ENCODE assay signal across 19 cellular contexts in the genomic region with DNA sequence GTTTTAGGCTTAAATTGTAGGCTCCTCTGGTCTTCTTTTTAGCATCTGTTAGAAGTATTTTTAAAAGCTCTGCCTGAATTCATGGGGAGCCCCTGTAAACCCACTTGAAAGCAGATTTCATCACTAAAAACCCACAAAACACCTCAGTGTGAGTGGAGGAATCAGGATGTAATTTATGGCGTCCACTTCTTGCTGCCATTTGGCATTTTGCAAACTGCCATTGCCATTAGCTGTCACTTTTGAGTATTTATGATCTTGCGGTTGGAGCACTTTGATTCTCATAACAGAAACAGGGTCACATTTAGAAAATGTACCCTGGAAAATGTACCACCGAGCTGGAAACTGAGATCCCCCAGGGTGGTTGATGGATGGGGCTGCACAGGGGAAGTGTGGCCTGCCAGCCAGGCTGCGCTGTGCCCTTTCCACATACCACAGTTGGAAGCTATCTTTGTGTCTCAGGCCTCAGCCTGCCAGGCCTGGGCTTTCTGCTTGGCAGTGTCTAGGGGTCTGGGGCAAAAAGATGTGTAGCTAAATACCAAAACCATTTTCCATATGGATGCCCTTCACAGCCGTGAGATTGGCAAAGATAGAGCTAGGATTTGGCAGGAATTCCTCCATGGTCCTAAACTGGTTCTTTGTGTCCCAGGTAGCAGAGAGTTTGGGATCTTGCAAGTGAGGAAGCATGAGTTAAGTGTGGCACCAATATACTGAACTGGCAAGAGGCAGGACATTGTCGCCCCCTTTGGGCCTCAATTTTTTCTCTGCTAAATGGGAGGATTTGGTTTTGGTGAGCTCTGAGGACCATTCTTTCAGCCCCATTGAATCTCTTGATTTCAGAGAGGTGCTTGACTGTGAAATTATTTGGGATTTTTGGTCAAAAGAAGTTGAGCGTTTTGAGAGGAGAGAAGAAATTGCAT. TPM values are rescaled to one million over a fixed set of nuclear protein-coding genes. Genes with fewer than 3 reads are reported as not detected.
A peak's percentile ranks its signal among the peaks of the same experiment; 100 is the strongest.
DNase-seq lines count a peak whose midpoint lies in the region; ATAC-seq and TF ChIP-seq lines count a peak whose summit lies in the region.
"Had no signal": no experiment of that assay in that cellular context is flagged by ENCODE, and none has a peak within 500 bp of the region (broad histone marks: within the 10 kb centered on the region; RNA-seq: fewer than 3 reads in every experiment).

No MANE protein-coding gene starts in this region.

- no peak overlapping the region for H3K23ac ChIP-seq in H9 (ENCODE audit: insufficient read length, low read depth, low read length)

- H2AFZ ChIP-seq in H9 (ENCODE audit: low read length), result no peak overlapping the region

- no peak overlapping the region for H3K27ac Mint-ChIP-seq in activated naive CD8-positive, alpha-beta T cell treated with anti-CD3 and anti-CD28 coated beads, Interleukin-2, amount 50 U/mL, for 24 hours
- no peak overlapping the region for H3K27ac Mint-ChIP-seq in activated naive CD8-positive, alpha-beta T cell treated with anti-CD3 and anti-CD28 coated beads for 36 hours
- no peak overlapping the region; a peak in 1 of 7 replicates for H3K27ac Mint-ChIP-seq in H9
- H3K27ac Mint-ChIP-seq in activated CD4-positive, alpha-beta memory T cell treated with anti-CD3 and anti-CD28 coated beads for 36 hours, result no peak overlapping the region
- H3K27ac Mint-ChIP-seq in stimulated activated naive B cell treated with anti-CD40 and anti-IgM and Interleukin-4, amounts not matched to agents 10 μg/mL and 1 μg/mL and 100 μg/mL, for 72 hours, result peak overlapping the region; percentile 56
- H3K27ac Mint-ChIP-seq: endodermal cell, mesothelial cell of epicardium, T-cell had no signal

- ATAC-seq in activated naive CD8-positive, alpha-beta T cell treated with anti-CD3 and anti-CD28 coated beads, Interleukin-2, amount 50 U/mL, for 24 hours, result peak; percentile 22
- ATAC-seq in stimulated activated naive B cell treated with anti-CD40 and anti-IgM and Interleukin-4, amounts not matched to agents 10 μg/mL and 1 μg/mL and 100 μg/mL, for 72 hours (replicated peaks), result no peak
- ATAC-seq: T-cell had no signal

- H3K4me3 ChIP-seq in coronary artery, result no peak overlapping the region
- H3K4me3 ChIP-seq: adrenal gland, right atrium auricular region, suprapubic skin had no signal

- no peak overlapping the region for H2BK5ac ChIP-seq in H9 (ENCODE audit: insufficient read length, low read length)

- no peaks in the 10 kb centered on the region for H3K27me3 ChIP-seq in H9 (ENCODE audit: insufficient read depth, low read length)
- H3K27me3 ChIP-seq: adrenal gland, right atrium auricular region, suprapubic skin had no signal

- H4K5ac ChIP-seq in H9 (ENCODE audit: insufficient read length, low read depth, low read length), result no peak overlapping the region

- no peak overlapping the region for H3K9ac ChIP-seq in H9 (ENCODE audit: extremely low read depth, insufficient read length, low read length)

- no peak overlapping the region for H3K18ac ChIP-seq in H9 (ENCODE audit: insufficient read length, low read depth, low read length)

- no peak overlapping the region for H3T11ph ChIP-seq in H9 (ENCODE audit: low read length)

- H3K4me1 Mint-ChIP-seq in activated naive CD8-positive, alpha-beta T cell treated with anti-CD3 and anti-CD28 coated beads, Interleukin-2, amount 50 U/mL, for 24 hours, result peaks cover 55% of the 10 kb centered on the region
- H3K4me1 Mint-ChIP-seq in activated naive CD8-positive, alpha-beta T cell treated with anti-CD3 and anti-CD28 coated beads for 36 hours, result peaks cover 44% of the 10 kb centered on the region
- H3K4me1 Mint-ChIP-seq in H9, result peaks cover 34 to 44% of the 10 kb centered on the region in 2 experiments
- peaks cover 27% of the 10 kb centered on the region for H3K4me1 Mint-ChIP-seq in activated CD4-positive, alpha-beta memory T cell treated with anti-CD3 and anti-CD28 coated beads for 36 hours (ENCODE audit: low read depth)
- peaks cover 31 to 62% of the 10 kb centered on the region in 2 donors for H3K4me1 Mint-ChIP-seq in stimulated activated naive B cell treated with anti-CD40 and anti-IgM and Interleukin-4, amounts not matched to agents 10 μg/mL and 1 μg/mL and 100 μg/mL, for 72 hours

- no peak overlapping the region for H4K91ac ChIP-seq in H9 (ENCODE audit: insufficient read length, low read depth, low read length)

- no peaks in the 10 kb centered on the region for H3K27me3 Mint-ChIP-seq in activated naive CD8-positive, alpha-beta T cell treated with anti-CD3 and anti-CD28 coated beads, Interleukin-2, amount 50 U/mL, for 24 hours
- H3K27me3 Mint-ChIP-seq in activated naive CD8-positive, alpha-beta T cell treated with anti-CD3 and anti-CD28 coated beads for 36 hours, result no peaks in the 10 kb centered on the region
- H3K27me3 Mint-ChIP-seq in H9 (ENCODE audit: low read depth), result no peaks in the 10 kb centered on the region; the same call in 1 of the 2 replicates
- H3K27me3 Mint-ChIP-seq in activated CD4-positive, alpha-beta memory T cell treated with anti-CD3 and anti-CD28 coated beads for 36 hours, result no peaks in the 10 kb centered on the region
- no peaks in the 10 kb centered on the region for H3K27me3 Mint-ChIP-seq in stimulated activated naive B cell treated with anti-CD40 and anti-IgM and Interleukin-4, amounts not matched to agents 10 μg/mL and 1 μg/mL and 100 μg/mL, for 72 hours
- H3K27me3 Mint-ChIP-seq: T-cell had no signal

- H3K79me1 ChIP-seq in H9 (ENCODE audit: insufficient read depth, low read depth, low read length, poor library complexity, severe bottlenecking), result no peaks in the 10 kb centered on the region

- DNase-seq in activated naive CD8-positive, alpha-beta T cell treated with anti-CD3 and anti-CD28 coated beads, Interleukin-2, amount 50 U/mL, for 24 hours, result no peak
- no peak for DNase-seq in activated naive CD8-positive, alpha-beta T cell treated with anti-CD3 and anti-CD28 coated beads for 36 hours
- DNase-seq in H9, result no peak
- peak; percentile 33 for DNase-seq in activated CD4-positive, alpha-beta memory T cell treated with anti-CD3 and anti-CD28 coated beads for 36 hours
- no peak for DNase-seq in stimulated activated naive B cell treated with anti-CD40 and anti-IgM and Interleukin-4, amounts not matched to agents 10 μg/mL and 1 μg/mL and 100 μg/mL, for 72 hours
- no peak for DNase-seq in coronary artery (ENCODE audit: low spot score)
- DNase-seq in NCI-H748 treated with DMSO at 0.1 percent for 48 hours (lab: John Stamatoyannopoulos, UW), result no peak
- DNase-seq in EL, result no peak
- DNase-seq: activated T-cell treated with anti-CD3 and anti-CD28 coated beads for 4 hours, Caco-2, caudate nucleus, endodermal cell, NCI-H2029, WERI-Rb-1 had no signal

- intact Hi-C loops in activated CD4-positive, alpha-beta memory T cell treated with anti-CD3 and anti-CD28 coated beads for 36 hours (cut with micrococcal nuclease), result loop anchor here (1.0 kb wide), 1 partner anchor 164 kb away; no protein-coding TSS in a partner anchor

- no peak overlapping the region for H2BK20ac ChIP-seq in H9 (ENCODE audit: low read depth, low read length, poor library complexity, severe bottlenecking)

- peaks cover 3% of the 10 kb centered on the region; the same call in 1 of the 2 replicates for H3K4me1 ChIP-seq in H9 (ENCODE audit: insufficient read depth, low read length)

- no peaks in the 10 kb centered on the region for H3K9me3 Mint-ChIP-seq in activated naive CD8-positive, alpha-beta T cell treated with anti-CD3 and anti-CD28 coated beads, Interleukin-2, amount 50 U/mL, for 24 hours
- no peaks in the 10 kb centered on the region for H3K9me3 Mint-ChIP-seq in activated naive CD8-positive, alpha-beta T cell treated with anti-CD3 and anti-CD28 coated beads for 36 hours
- H3K9me3 Mint-ChIP-seq in H9, result no peaks in the 10 kb centered on the region
- no peaks in the 10 kb centered on the region for H3K9me3 Mint-ChIP-seq in activated CD4-positive, alpha-beta memory T cell treated with anti-CD3 and anti-CD28 coated beads for 36 hours
- H3K9me3 Mint-ChIP-seq in stimulated activated naive B cell treated with anti-CD40 and anti-IgM and Interleukin-4, amounts not matched to agents 10 μg/mL and 1 μg/mL and 100 μg/mL, for 72 hours, result no peaks in the 10 kb centered on the region
- H3K9me3 Mint-ChIP-seq: endodermal cell, mesothelial cell of epicardium, T-cell had no signal

- H3K36me3 Mint-ChIP-seq in activated naive CD8-positive, alpha-beta T cell treated with anti-CD3 and anti-CD28 coated beads, Interleukin-2, amount 50 U/mL, for 24 hours (ENCODE audit: low read depth), result no peaks in the 10 kb centered on the region
- peaks cover 2% of the 10 kb centered on the region for H3K36me3 Mint-ChIP-seq in activated naive CD8-positive, alpha-beta T cell treated with anti-CD3 and anti-CD28 coated beads for 36 hours
- H3K36me3 Mint-ChIP-seq in H9 (ENCODE audit: insufficient read depth in 1 of 3, low read depth in 3 of 3), result no peaks in the 10 kb centered on the region
- no peaks in the 10 kb centered on the region for H3K36me3 Mint-ChIP-seq in activated CD4-positive, alpha-beta memory T cell treated with anti-CD3 and anti-CD28 coated beads for 36 hours
- peaks cover 0 to 10% of the 10 kb centered on the region in 2 donors for H3K36me3 Mint-ChIP-seq in stimulated activated naive B cell treated with anti-CD40 and anti-IgM and Interleukin-4, amounts not matched to agents 10 μg/mL and 1 μg/mL and 100 μg/mL, for 72 hours
- H3K36me3 Mint-ChIP-seq: mesothelial cell of epicardium, T-cell had no signal

- CTCF ChIA-PET in activated CD4-positive, alpha-beta memory T cell treated with anti-CD3 and anti-CD28 coated beads for 36 hours (lab: Charles Lee), result interaction anchor here (0.6 to 2.7 kb wide), 12 partner anchors 22 to 168 kb away, joined by 3 to 18 read pairs (median 3); a partner anchor contains a TSS

- no peak overlapping the region for H2BK120ac ChIP-seq in H9 (ENCODE audit: low read depth, low read length, poor library complexity, severe bottlenecking)

- H3K79me2 ChIP-seq in H9 (ENCODE audit: insufficient read depth, low read length), result no peaks in the 10 kb centered on the region

- no peak overlapping the region for H3K27ac ChIP-seq in H9 (ENCODE audit: insufficient read length, low read depth, low read length)
- H3K27ac ChIP-seq in coronary artery, result no peak overlapping the region
- H3K27ac ChIP-seq: right atrium auricular region, suprapubic skin, WERI-Rb-1 had no signal

- no peaks in the 10 kb centered on the region for H4K20me1 ChIP-seq in H9 (ENCODE audit: control insufficient read depth, insufficient read depth, insufficient read length)

- POLR2A ChIA-PET in activated CD4-positive, alpha-beta memory T cell treated with anti-CD3 and anti-CD28 coated beads for 36 hours (lab: Charles Lee), result no interaction called here

- TF ChIP-seq CTCF in H9 (conservative IDR thresholded peaks at IDR 0.05), result peak; percentile 27; the same call in 1 of the 3 replicates
- TF ChIP-seq CTCF in coronary artery (IDR thresholded peaks at IDR 0.05), result no peak

- no peaks in the 10 kb centered on the region for H3K23me2 ChIP-seq in H9 (ENCODE audit: insufficient read length, low read depth, low read length, poor library complexity, severe bottlenecking)

- 100% methylated on average over 1 of the region's 7 CpGs for WGBS in H9 (ENCODE audit: extremely low coverage, insufficient read length, low lambda C conversion rate)

- no peak overlapping the region for H3K4me2 ChIP-seq in H9 (ENCODE audit: insufficient read depth, insufficient read length, low read length)

- no peak overlapping the region for H2BK12ac ChIP-seq in H9 (ENCODE audit: insufficient read length, low read depth, low read length)

- no peaks in the 10 kb centered on the region for H3K9me3 ChIP-seq in H9 (ENCODE audit: control insufficient read depth, low read depth, low read length)
- H3K9me3 ChIP-seq: adrenal gland, Caco-2, right atrium auricular region, suprapubic skin had no signal

- H2BK15ac ChIP-seq in H9 (ENCODE audit: low read depth, low read length), result no peak overlapping the region

- H3K14ac ChIP-seq in H9 (ENCODE audit: insufficient read depth, low read length), result no peak overlapping the region

- H3K4me3 Mint-ChIP-seq in activated naive CD8-positive, alpha-beta T cell treated with anti-CD3 and anti-CD28 coated beads, Interleukin-2, amount 50 U/mL, for 24 hours, result no peak overlapping the region
- no peak overlapping the region for H3K4me3 Mint-ChIP-seq in activated naive CD8-positive, alpha-beta T cell treated with anti-CD3 and anti-CD28 coated beads for 36 hours
- no peak overlapping the region for H3K4me3 Mint-ChIP-seq in H9
- no peak overlapping the region for H3K4me3 Mint-ChIP-seq in activated CD4-positive, alpha-beta memory T cell treated with anti-CD3 and anti-CD28 coated beads for 36 hours
- H3K4me3 Mint-ChIP-seq in stimulated activated naive B cell treated with anti-CD40 and anti-IgM and Interleukin-4, amounts not matched to agents 10 μg/mL and 1 μg/mL and 100 μg/mL, for 72 hours, result no peak overlapping the region
- H3K4me3 Mint-ChIP-seq: endodermal cell, mesothelial cell of epicardium, T-cell had no signal

- no peak overlapping the region for H3K4ac ChIP-seq in H9 (ENCODE audit: low read depth, low read length)

- no peak overlapping the region for H3K56ac ChIP-seq in H9 (ENCODE audit: insufficient read length, low read depth, low read length)

- no peak overlapping the region for H4K8ac ChIP-seq in H9 (replicated peaks; ENCODE audit: insufficient read length, low read depth, low read length)

- no peak overlapping the region for H2AK5ac ChIP-seq in H9 (ENCODE audit: insufficient read length, low read length)

RNA-seq across cellular contexts. Expression of a gene that starts 46.2 kb away (rescaled TPM):
- total RNA-seq in activated naive CD8-positive, alpha-beta T cell treated with anti-CD3 and anti-CD28 coated beads for 36 hours, result 10 to 100 TPM; 16.8 to 19.8 TPM
- 15.3 and 15.4 TPM in 2 replicates for total RNA-seq in H9 (2021)
- 10 to 100 TPM; 23.8 to 26.9 TPM for total RNA-seq in activated CD4-positive, alpha-beta memory T cell treated with anti-CD3 and anti-CD28 coated beads for 36 hours
